1 cellular context compared by ENCODE assay signal in genomic region chr12:42679402-42679801, GRCh38.
TF ChIP-seq lines count a peak whose summit lies in the region.

No MANE protein-coding gene starts in this region.

TF ChIP-seq in IMR-90, 13 proteins besides CTCF, POLR2A, EP300 and RAD21 (continued from another document):
- TF ChIP-seq ELK1 (IDR thresholded peaks at IDR 0.05; ENCODE audit: borderline replicate concordance, low read depth, low read length) = no peak
- TF ChIP-seq CEBPB (IDR thresholded peaks at IDR 0.05; ENCODE audit: low read depth, low read length) = no peak
- no peak for TF ChIP-seq NFE2L2 (IDR thresholded peaks at IDR 0.05; ENCODE audit: low read depth, low read length)
- no peak for TF ChIP-seq MXI1 (IDR thresholded peaks at IDR 0.05; ENCODE audit: borderline replicate concordance, low read depth, low read length)
- no peak for TF ChIP-seq RFX5 (IDR thresholded peaks at IDR 0.05; ENCODE audit: low read depth, low read length)
- no peak for TF ChIP-seq CHD1 (IDR thresholded peaks at IDR 0.05; ENCODE audit: low read depth, low read length)
- no peak for TF ChIP-seq FOS (IDR thresholded peaks at IDR 0.05; ENCODE audit: low read depth, low read length)
